In genomic region chr2:100924520-100925451, GRCh38 we compare ENCODE assay signal across 8 cellular contexts.
DNase-seq lines count a peak whose midpoint lies in the region; TF ChIP-seq lines count a peak whose summit lies in the region.

No MANE protein-coding gene starts in this region.

- H3K27me3 ChIP-seq in ascending aorta: no peaks in the 10 kb centered on the region
- no peaks in the 10 kb centered on the region for H3K27me3 ChIP-seq in liver (ENCODE audit: control insufficient read depth in 4 of 4, insufficient read depth in 4 of 4, low read length in 3 of 4)
- H3K27me3 ChIP-seq in mammary epithelial cell (ENCODE audit: insufficient read depth, low read length): no peaks in the 10 kb centered on the region

- H3K9me3 ChIP-seq in ascending aorta (no peaks in the 10 kb centered on the region), liver (ENCODE audit: control insufficient read depth in 4 of 4, low read length in 3 of 4) (no peaks in the 10 kb centered on the region), mammary epithelial cell (replicated peaks; ENCODE audit: insufficient read depth, low read length) (no peaks in the 10 kb centered on the region)

- intact Hi-C loops in ascending aorta (cut with DNase I): loop anchor here (2.0 to 5.0 kb wide), 3 partner anchors 47 to 104 kb away; partner anchors contain the start of gene NPAS2
- intact Hi-C loops in mammary epithelial cell (cut with micrococcal nuclease): no loop called here

- peak; percentile 26 to 36 for TF ChIP-seq RAD21 in liver (IDR thresholded peaks at IDR 0.05)

- H3K27ac ChIP-seq in ascending aorta (peak overlapping the region; percentile 86 to 90), liver (ENCODE audit: low read depth in 1 of 2, low read length in 2 of 2) (peak overlapping the region; percentile 92), temporal lobe (ENCODE audit: low read depth, low read length) (peak overlapping the region; percentile 86), mammary epithelial cell (ENCODE audit: insufficient read depth, low read depth, low read length) (no peak overlapping the region)

- TF ChIP-seq CTCF in ascending aorta (IDR thresholded peaks at IDR 0.05): no peak
- no peak for TF ChIP-seq CTCF in liver (IDR thresholded peaks at IDR 0.05; ENCODE audit: low read depth, low read length, missing input control)
- no peak for TF ChIP-seq CTCF in mammary epithelial cell (conservative IDR thresholded peaks at IDR 0.05 in 1 of 2, IDR thresholded peaks at IDR 0.05 in 1 of 2; ENCODE audit: extremely low read depth in 1 of 2, insufficient read depth in 1 of 2, low read depth in 1 of 2, low read length in 2 of 2)

- peak; percentile 37 for TF ChIP-seq POLR2A in GM19193 (IDR thresholded peaks at IDR 0.05; ENCODE audit: extremely low read depth, insufficient read depth, insufficient read length)

- CTCF ChIA-PET in mammary epithelial cell (lab: Charles Lee; ENCODE audit: low non-redundant PET): no interaction called here

- dilution Hi-C loops in mammary epithelial cell (cut with HindIII; ENCODE audit: low sequenced_read_pairs): loop anchor here (5.0 kb wide), 2 partner anchors 53 to 92 kb away; no protein-coding TSS in a partner anchor

- no peak overlapping the region for H3K4me2 ChIP-seq in mammary epithelial cell (ENCODE audit: insufficient read depth, low read depth, low read length)

- no peaks in the 10 kb centered on the region for H3K79me2 ChIP-seq in mammary epithelial cell (ENCODE audit: insufficient read depth, low read length)

- no TSS peak for BruUV-seq in mammary epithelial cell (replicated peaks; lab: Mats Ljungman, UMichigan)

- H3K4me1 ChIP-seq in ascending aorta (peaks cover 5 to 11% of the 10 kb centered on the region in 2 donors), liver (ENCODE audit: control insufficient read depth in 4 of 4, insufficient read depth in 4 of 4, low read length in 3 of 4) (peaks cover 0 to 26% (median 16%) of the 10 kb centered on the region in 4 donors), mammary epithelial cell (ENCODE audit: insufficient read depth, low read length) (no peaks in the 10 kb centered on the region)

- H3K4me3 ChIP-seq in ascending aorta (peak overlapping the region; percentile 41 to 58), liver (ENCODE audit: low read depth in 1 of 3, low read length in 3 of 3) (peak overlapping the region in 2 of 3 donors; percentile 9 to 15), mammary epithelial cell (replicated peaks in 1 of 3; ENCODE audit: insufficient read depth in 1 of 3, low read depth in 2 of 3, low read length in 3 of 3) (no peak overlapping the region)

- DNase-seq in HPDE6-E6E7 (ENCODE audit: extremely low spot score): peak; percentile 7
- DNase-seq in ascending aorta (ENCODE audit: low spot score in 2 of 2): peak in 1 of 2 donors; percentile 71
- no peak for DNase-seq in NK-92 (lab: John Stamatoyannopoulos, UW; ENCODE audit: unreplicated experiment)
- DNase-seq in DMS 273 (lab: John Stamatoyannopoulos, UW; ENCODE audit: unreplicated experiment): no peak
- no peak for DNase-seq in mammary epithelial cell

- H2AFZ ChIP-seq in mammary epithelial cell (ENCODE audit: low read depth, low read length): no peak overlapping the region

- no peaks in the 10 kb centered on the region for H4K20me1 ChIP-seq in mammary epithelial cell (ENCODE audit: insufficient read depth, low read length)

- peak overlapping the region; percentile 11 to 67 for H3K9ac ChIP-seq in liver (ENCODE audit: low read depth in 1 of 2, low read length in 2 of 2)
- no peak overlapping the region for H3K9ac ChIP-seq in mammary epithelial cell (ENCODE audit: insufficient read depth, low read length)

- in situ Hi-C loops in mammary epithelial cell (cut with MboI; ENCODE audit: low sequenced_read_pairs in 2 of 2): no loop called here

- 44% methylated on average over 21 of the region's 21 CpGs for WGBS in liver
- WGBS in mammary epithelial cell (ENCODE audit: low coverage, missing lambda C conversion rate): 88% methylated on average over 20 of the region's 21 CpGs

- no peaks in the 10 kb centered on the region for H3K36me3 ChIP-seq in ascending aorta
- H3K36me3 ChIP-seq in liver (ENCODE audit: control insufficient read depth in 4 of 4, insufficient read depth in 3 of 4, low read depth in 1 of 4, low read length in 3 of 4): peaks cover 0 to 4% (median under 1%) of the 10 kb centered on the region in 4 donors
- H3K36me3 ChIP-seq in mammary epithelial cell (ENCODE audit: insufficient read depth, low read length): peaks cover 15% of the 10 kb centered on the region

TF ChIP-seq in liver, 16 proteins besides CTCF, POLR2A, EP300 and RAD21:
- TF ChIP-seq GABPA (IDR thresholded peaks at IDR 0.05 in 1 of 2, conservative IDR thresholded peaks at IDR 0.05 in 1 of 2) (no peak), HNF4A (conservative IDR thresholded peaks at IDR 0.05) (no peak), FOXA1 (IDR thresholded peaks at IDR 0.05) (no peak), YY1 (IDR thresholded peaks at IDR 0.05) (peak; percentile 30), NR2F2 (IDR thresholded peaks at IDR 0.05) (peak; percentile 85), SP1 (IDR thresholded peaks at IDR 0.05) (peak; percentile 40), MAX (IDR thresholded peaks at IDR 0.05) (peak; percentile 9)

Comparison
In these comparisons a context has a peak if more than half of its experiments do, and no peak if none do; other contexts are left out.
1. H3K4me3 ChIP-seq: peak in ascending aorta (2 of 2) and liver (2 of 3); none in mammary epithelial cell (0 of 3).